Comparison of ENCODE assay signal across 1 cellular context in the genomic region with DNA sequence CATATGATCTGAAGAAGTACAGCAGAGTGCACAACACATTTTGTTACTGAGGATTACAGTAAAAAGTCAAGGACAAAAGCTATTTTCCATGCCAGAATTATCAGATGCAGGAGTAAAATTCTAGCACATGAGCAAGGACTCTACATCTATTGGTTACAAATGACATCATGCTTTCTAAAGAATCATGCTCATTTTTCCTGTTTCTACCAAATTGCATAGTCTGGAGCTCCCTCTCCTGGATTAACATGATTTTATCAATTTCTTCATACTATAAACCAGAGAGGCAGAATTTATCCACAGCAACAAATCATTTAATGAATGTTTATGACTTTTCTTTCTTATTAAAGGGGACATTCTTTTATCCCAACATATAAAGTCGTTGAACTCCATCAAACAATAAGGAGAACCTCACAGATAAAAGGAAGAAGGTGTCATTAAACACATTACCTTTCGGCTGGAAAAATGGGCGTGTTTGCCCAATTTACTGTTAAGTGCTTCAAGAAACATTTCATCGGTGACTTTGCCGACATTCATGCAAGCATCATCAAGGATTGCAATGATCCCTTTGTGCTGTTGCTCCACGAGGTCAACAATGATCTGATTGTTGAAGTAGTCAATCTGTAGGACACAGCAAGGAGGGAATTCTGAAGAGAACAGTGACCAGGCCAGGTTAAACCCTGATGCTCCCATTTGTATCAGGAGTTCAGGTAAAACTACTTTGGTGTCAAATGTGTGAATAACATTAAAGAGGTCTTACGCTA.
TF ChIP-seq lines count a peak whose summit lies in the region.

No MANE protein-coding gene starts in this region.

TF ChIP-seq in IMR-90, 13 proteins besides CTCF, POLR2A, EP300 and RAD21:
- TF ChIP-seq, protein P1, sequence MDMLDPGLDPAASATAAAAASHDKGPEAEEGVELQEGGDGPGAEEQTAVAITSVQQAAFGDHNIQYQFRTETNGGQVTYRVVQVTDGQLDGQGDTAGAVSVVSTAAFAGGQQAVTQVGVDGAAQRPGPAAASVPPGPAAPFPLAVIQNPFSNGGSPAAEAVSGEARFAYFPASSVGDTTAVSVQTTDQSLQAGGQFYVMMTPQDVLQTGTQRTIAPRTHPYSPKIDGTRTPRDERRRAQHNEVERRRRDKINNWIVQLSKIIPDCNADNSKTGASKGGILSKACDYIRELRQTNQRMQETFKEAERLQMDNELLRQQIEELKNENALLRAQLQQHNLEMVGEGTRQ (IDR thresholded peaks at IDR 0.05; ENCODE audit: low read depth, low read length): peak; percentile 67
- TF ChIP-seq SMC3 (IDR thresholded peaks at IDR 0.05; ENCODE audit: low read depth, low read length) (peak; percentile 49), RFX5 (IDR thresholded peaks at IDR 0.05; ENCODE audit: low read depth, low read length) (no peak)
- TF ChIP-seq, protein P2, sequence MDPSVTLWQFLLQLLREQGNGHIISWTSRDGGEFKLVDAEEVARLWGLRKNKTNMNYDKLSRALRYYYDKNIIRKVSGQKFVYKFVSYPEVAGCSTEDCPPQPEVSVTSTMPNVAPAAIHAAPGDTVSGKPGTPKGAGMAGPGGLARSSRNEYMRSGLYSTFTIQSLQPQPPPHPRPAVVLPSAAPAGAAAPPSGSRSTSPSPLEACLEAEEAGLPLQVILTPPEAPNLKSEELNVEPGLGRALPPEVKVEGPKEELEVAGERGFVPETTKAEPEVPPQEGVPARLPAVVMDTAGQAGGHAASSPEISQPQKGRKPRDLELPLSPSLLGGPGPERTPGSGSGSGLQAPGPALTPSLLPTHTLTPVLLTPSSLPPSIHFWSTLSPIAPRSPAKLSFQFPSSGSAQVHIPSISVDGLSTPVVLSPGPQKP (IDR thresholded peaks at IDR 0.05; ENCODE audit: borderline replicate concordance, low read depth, low read length): no peak
